ENCODE assay signal across 1 cellular context in genomic region chr10:122435212-122435827, GRCh38.
TF ChIP-seq lines count a peak whose summit lies in the region.

No MANE protein-coding gene starts in this region.

TF ChIP-seq in HepG2, 621 proteins besides CTCF, POLR2A, EP300 and RAD21 (continued from another document):
- TF ChIP-seq, protein P1, sequence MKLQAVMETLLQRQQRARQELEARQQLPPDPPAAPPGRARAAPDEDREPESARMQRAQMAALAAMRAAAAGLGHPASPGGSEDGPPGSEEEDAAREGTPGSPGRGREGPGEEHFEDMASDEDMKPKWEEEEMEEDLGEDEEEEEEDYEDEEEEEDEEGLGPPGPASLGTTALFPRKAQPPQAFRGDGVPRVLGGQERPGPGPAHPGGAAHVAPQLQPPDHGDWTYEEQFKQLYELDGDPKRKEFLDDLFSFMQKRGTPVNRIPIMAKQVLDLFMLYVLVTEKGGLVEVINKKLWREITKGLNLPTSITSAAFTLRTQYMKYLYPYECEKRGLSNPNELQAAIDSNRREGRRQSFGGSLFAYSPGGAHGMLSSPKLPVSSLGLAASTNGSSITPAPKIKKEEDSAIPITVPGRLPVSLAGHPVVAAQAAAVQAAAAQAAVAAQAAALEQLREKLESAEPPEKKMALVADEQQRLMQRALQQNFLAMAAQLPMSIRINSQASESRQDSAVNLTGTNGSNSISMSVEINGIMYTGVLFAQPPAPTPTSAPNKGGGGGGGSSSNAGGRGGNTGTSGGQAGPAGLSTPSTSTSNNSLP (IDR thresholded peaks at IDR 0.05; ENCODE audit: low read depth, low read length): peak; percentile 71; the same call in 1 of the 2 replicates
- peak; percentile 84 for TF ChIP-seq STAG1 (CRISPR knock-in tag; IDR thresholded peaks at IDR 0.05)
